8 cellular contexts compared by ENCODE assay signal in genomic region chr20:63708301-63709148, GRCh38. TPM values are rescaled to one million over a fixed set of nuclear protein-coding genes. Genes with fewer than 3 reads are reported as not detected.
DNase-seq lines count a peak whose midpoint lies in the region; ATAC-seq and TF ChIP-seq lines count a peak whose summit lies in the region.

No MANE protein-coding gene starts in this region.

- peaks cover 24 to 70% (median 52%) of the 10 kb centered on the region in 4 donors for H3K36me3 ChIP-seq in upper lobe of left lung

- 60 to 66% methylated on average over 22 to 28 of the region's 67 CpGs for WGBS in upper lobe of left lung, 2 donors

- no peak for TF ChIP-seq POLR2A in upper lobe of left lung (IDR thresholded peaks at IDR 0.05)

- H3K36me3 Mint-ChIP-seq in dendritic cell treated with granulocyte-macrophage colony-stimulating factor and Interleukin-4, amounts not matched to agents 40 ng/mL and 50 ng/mL, for 4 days (ENCODE audit: low read depth), result peaks cover 100% of the 10 kb centered on the region

- no peaks in the 10 kb centered on the region for H3K27me3 Mint-ChIP-seq in dendritic cell treated with granulocyte-macrophage colony-stimulating factor and Interleukin-4, amounts not matched to agents 40 ng/mL and 50 ng/mL, for 4 days

- no peaks in the 10 kb centered on the region for H3K27me3 ChIP-seq in upper lobe of left lung

- H3K4me1 ChIP-seq in upper lobe of left lung, result peaks cover 24 to 33% (median 26%) of the 10 kb centered on the region in 4 donors

- peak overlapping the region; percentile 85 for H3K27ac Mint-ChIP-seq in dendritic cell treated with granulocyte-macrophage colony-stimulating factor and Interleukin-4, amounts not matched to agents 40 ng/mL and 50 ng/mL, for 4 days

- peak overlapping the region; percentile 82 for H3K4me3 Mint-ChIP-seq in dendritic cell treated with granulocyte-macrophage colony-stimulating factor and Interleukin-4, amounts not matched to agents 40 ng/mL and 50 ng/mL, for 4 days

- H3K9me3 Mint-ChIP-seq in dendritic cell treated with granulocyte-macrophage colony-stimulating factor and Interleukin-4, amounts not matched to agents 40 ng/mL and 50 ng/mL, for 4 days, result peaks cover 7% of the 10 kb centered on the region

- no peak for TF ChIP-seq EP300 in upper lobe of left lung (IDR thresholded peaks at IDR 0.05)

- H3K27ac ChIP-seq in C4-2B (peak overlapping the region; percentile 98), upper lobe of left lung (peak overlapping the region; percentile 89 to 93 (median 92))

- ATAC-seq in GM21515 (IDR thresholded peaks at IDR 0.05; ENCODE audit: unreplicated experiment), result peak; percentile 14
- ATAC-seq in upper lobe of left lung (ENCODE audit: low FRiP score in 2 of 2), result no peak

- intact Hi-C loops in dendritic cell treated with granulocyte-macrophage colony-stimulating factor and Interleukin-4, amounts not matched to agents 40 ng/mL and 50 ng/mL, for 4 days (cut with micrococcal nuclease), result no loop called here

- peak overlapping the region; percentile 79 to 98 (median 92) for H3K4me3 ChIP-seq in upper lobe of left lung

- TF ChIP-seq CTCF in C4-2B (conservative IDR thresholded peaks at IDR 0.05) (no peak), upper lobe of left lung (IDR thresholded peaks at IDR 0.05) (no peak)

- H3K4me1 Mint-ChIP-seq in dendritic cell treated with granulocyte-macrophage colony-stimulating factor and Interleukin-4, amounts not matched to agents 40 ng/mL and 50 ng/mL, for 4 days (ENCODE audit: low read depth), result peaks cover 58% of the 10 kb centered on the region

- H3K9me3 ChIP-seq in upper lobe of left lung, result no peaks in the 10 kb centered on the region

- DNase-seq in NCI-H748 (lab: John Stamatoyannopoulos, UW; ENCODE audit: unreplicated experiment) (peak; percentile 14), lung microvascular endothelial cell (ENCODE audit: low read depth in 2 of 2) (peak; percentile 32 to 37), upper lobe of left lung (peak in 1 of 2 donors; percentile 23), NCI-H345 treated with DMSO at 0.1 percent for 48 hours (lab: John Stamatoyannopoulos, UW; ENCODE audit: unreplicated experiment) (no peak), GOT3 (lab: John Stamatoyannopoulos, UW) (no peak)

RNA-seq across cellular contexts. Expression of gene ZGPAT, which starts 0.7 kb away (rescaled TPM):
- total RNA-seq in lung microvascular endothelial cell, result 7.0 and 11.7 TPM in 2 replicates
- 10 to 100 TPM; 24.8 to 70.2 (median 36.8) TPM for total RNA-seq in upper lobe of left lung

RNA-seq across cellular contexts. Expression of gene ARFRP1, which starts 0.7 kb away (rescaled TPM):
- total RNA-seq in lung microvascular endothelial cell (22.7 and 31.2 TPM in 2 replicates), upper lobe of left lung (10 to 100 TPM; 26.8 to 56.4 (median 46.3) TPM)

RNA-seq across cellular contexts. Expression of gene TNFRSF6B, which starts 12.1 kb away (rescaled TPM):
- 3.2 and 12.6 TPM in 2 replicates for total RNA-seq in lung microvascular endothelial cell
- total RNA-seq in upper lobe of left lung, result 10 to 100 TPM; 13.8 to 34.8 (median 16.9) TPM

RNA-seq across cellular contexts. Expression of gene LIME1, which starts 27.9 kb away (rescaled TPM):
- total RNA-seq in lung microvascular endothelial cell, result 0.87 and 1.4 TPM in 2 replicates
- total RNA-seq in upper lobe of left lung, result 10 to 100 TPM; 12.4 to 51.3 (median 15.3) TPM

RNA-seq across cellular contexts. Expression of gene SLC2A4RG, which starts 31.1 kb away (rescaled TPM):
- 6.3 and 6.5 TPM in 2 replicates for total RNA-seq in lung microvascular endothelial cell
- 100 to 1,000 TPM in 1 of 6 donors, 10 to 100 TPM in 5; 28.8 to 106 (median 71.9) TPM for total RNA-seq in upper lobe of left lung

Comparison
In these comparisons a context has a peak if more than half of its experiments do, and no peak if none do; other contexts are left out.
1. DNase-seq: peak in NCI-H748 (single experiment) and lung microvascular endothelial cell (2 of 2); none in NCI-H345 treated with DMSO at 0.1 percent for 48 hours (single experiment) and GOT3 (single experiment).